Comparison of ENCODE assay signal across 17 cellular contexts in genomic region chr11:35971841-35972422, GRCh38. TPM values are rescaled to one million over a fixed set of nuclear protein-coding genes. Genes with fewer than 3 reads are reported as not detected.
"Had no signal": no experiment of that assay in that cellular context is flagged by ENCODE, and none has a peak within 500 bp of the region (broad histone marks: within the 10 kb centered on the region; RNA-seq: fewer than 3 reads in every experiment).

No MANE protein-coding gene starts in this region.

- H3K36me3 Mint-ChIP-seq: naive thymus-derived CD8-positive, alpha-beta T cell had no signal

- H3K4me1 Mint-ChIP-seq: naive thymus-derived CD8-positive, alpha-beta T cell had no signal

- H3K27me3 Mint-ChIP-seq: type B pancreatic cell had no signal

- H3K4me3 Mint-ChIP-seq: naive thymus-derived CD8-positive, alpha-beta T cell; neural crest cell; type B pancreatic cell had no signal

- H3K27ac Mint-ChIP-seq: type B pancreatic cell had no signal

- DNase-seq: effector CD4-positive, alpha-beta T cell; foreskin melanocyte; head of caudate nucleus; hippocampal formation; left colon; left ventricle myocardium superior; mesenchymal stem cell; midbrain; naive thymus-derived CD8-positive, alpha-beta T cell; posterior cingulate gyrus; stimulated activated CD4-positive, alpha-beta T cell treated with anti-CD3 and anti-CD28 coated beads, Interleukin-2, amount 100 ng/mL, for 24 hours; stimulated activated CD4-positive, alpha-beta T cell treated with anti-CD3 and anti-CD28 coated beads, Interleukin-4, amount 100 ng/mL, for 4 hours; stimulated activated naive CD4-positive, alpha-beta T cell; thyroid gland had no signal

- ATAC-seq: left colon; left ventricle myocardium superior; naive thymus-derived CD8-positive, alpha-beta T cell; sciatic nerve had no signal

RNA-seq across cellular contexts. Expression of gene LDLRAD3, which starts 28.1 kb away (rescaled TPM):
- total RNA-seq: naive thymus-derived CD8-positive, alpha-beta T cell had no signal
- polyA plus RNA-seq: naive thymus-derived CD8-positive, alpha-beta T cell had no signal
